Comparison of ENCODE assay signal across 10 cellular contexts in the genomic region with DNA sequence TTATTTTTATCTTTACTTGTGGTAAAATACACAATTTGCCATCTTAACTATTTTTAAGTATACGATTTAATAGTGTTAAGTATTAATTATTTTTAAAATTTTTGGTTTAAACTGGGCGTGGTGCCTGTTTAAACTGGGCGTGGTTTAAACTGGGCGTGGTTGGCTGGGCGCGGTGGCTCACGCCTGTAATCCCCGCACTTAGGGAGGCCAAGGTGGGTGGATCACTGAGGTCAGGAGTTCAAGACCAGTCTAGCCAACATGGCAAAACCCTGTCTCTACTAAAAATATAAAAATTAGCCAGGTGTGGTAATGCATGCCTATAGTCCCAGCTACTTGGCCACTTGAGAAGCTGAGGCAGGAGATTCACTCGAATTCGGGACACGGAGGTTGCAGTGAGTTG. TPM values are rescaled to one million over a fixed set of nuclear protein-coding genes. Genes with fewer than 3 reads are reported as not detected.
"Had no signal": no experiment of that assay in that cellular context is flagged by ENCODE, and none has a peak within 500 bp of the region (broad histone marks: within the 10 kb centered on the region; RNA-seq: fewer than 3 reads in every experiment).

No MANE protein-coding gene starts in this region.

- H3K9me3 ChIP-seq: HAP-1 had no signal

- FAIRE-seq: H1, H54 had no signal

- H3K27ac ChIP-seq: GM23248 had no signal

- H2AFZ ChIP-seq: GM23248, GM23338 had no signal

- H3K9ac ChIP-seq: GM23248 had no signal

- H3K9me3 Mint-ChIP-seq: GM23338, H9 had no signal

- H3K4me3 Mint-ChIP-seq: GM23338, H9 had no signal

- H3K36me3 ChIP-seq: HAP-1 had no signal

- DNase-seq: GM23248, GOT3, H7, H9, HCEC 1CT had no signal

- ATAC-seq: GM23338, HCT116 had no signal

- H3K4me2 ChIP-seq: GM23338 had no signal

- H3K4me3 ChIP-seq: GM23248, GM23338, HAP-1 had no signal

- H3K27ac Mint-ChIP-seq: GM23338, H9 had no signal

RNA-seq across cellular contexts. Expression of a gene that starts 37.3 kb away (rescaled TPM):
- total RNA-seq: GM23248 had no signal
